In the genomic region with DNA sequence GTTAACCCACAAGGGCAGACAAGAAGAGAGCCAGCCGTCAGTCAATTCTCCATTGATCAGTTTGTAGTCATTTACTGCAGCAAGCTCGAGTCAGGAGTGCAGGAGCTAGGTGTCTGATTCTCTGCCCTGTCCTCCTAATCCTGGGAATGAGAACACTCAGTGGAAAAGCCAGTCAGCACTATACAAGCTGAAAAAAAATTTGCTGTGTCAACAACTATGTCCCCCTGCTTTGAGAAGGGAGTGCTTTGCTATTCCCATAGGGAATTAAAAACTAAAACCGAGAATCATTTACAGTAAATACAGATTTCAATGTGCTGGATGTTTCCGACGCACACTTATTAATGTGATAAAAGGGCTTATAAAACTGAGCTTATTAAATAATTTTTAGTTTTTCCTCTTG, we compare ENCODE assay signal across 1 cellular context.
A peak's percentile ranks its signal among the peaks of the same experiment; 100 is the strongest.
TF ChIP-seq lines count a peak whose summit lies in the region.

No MANE protein-coding gene starts in this region.

TF ChIP-seq in A549, 52 proteins besides CTCF, POLR2A, EP300 and RAD21 (continued from another document):
- TF ChIP-seq MAFK (IDR thresholded peaks at IDR 0.05; ENCODE audit: partially characterized antibody): peak; percentile 28
